8 cellular contexts compared by ENCODE assay signal in the genomic region with DNA sequence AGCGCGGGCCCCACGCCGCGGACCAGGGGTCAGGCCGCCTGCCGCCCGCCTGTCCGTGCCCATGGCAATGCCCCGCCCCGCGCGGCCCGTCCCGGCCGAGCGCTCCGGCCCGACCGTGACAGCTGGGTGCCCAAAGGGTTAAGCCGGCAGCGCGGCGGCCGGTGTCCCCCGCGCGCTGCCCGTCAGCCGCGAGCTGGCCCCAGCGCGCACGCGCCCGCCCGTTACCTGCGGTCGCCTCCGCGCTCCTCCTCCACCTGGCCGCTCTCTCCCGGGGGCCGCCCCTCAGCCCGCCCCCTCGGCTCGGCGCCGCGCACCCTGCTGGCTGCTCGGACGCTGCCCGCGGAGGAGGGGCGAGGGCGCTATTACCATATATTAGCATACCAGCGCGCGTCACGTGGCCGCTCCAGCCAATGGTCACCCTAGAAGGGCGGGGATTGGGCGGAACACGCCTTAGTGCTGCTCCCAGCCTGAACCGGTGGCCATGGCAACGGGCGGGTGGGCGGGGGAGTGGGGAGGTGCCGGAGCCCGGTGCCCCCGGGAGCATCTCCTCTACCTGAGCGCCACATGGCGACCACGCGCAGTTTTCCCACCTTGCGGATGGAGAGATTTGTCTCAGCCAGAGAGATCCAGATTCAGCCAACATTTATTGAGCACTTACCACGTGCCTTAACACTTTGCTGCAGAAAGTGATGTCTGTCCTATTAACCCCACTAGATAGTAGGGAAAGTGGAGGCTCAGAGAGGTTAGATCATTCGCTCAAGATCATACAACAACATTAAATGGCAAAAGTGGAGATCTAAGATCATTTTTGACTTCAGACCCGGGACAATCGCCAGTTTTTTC. TPM values are rescaled to one million over a fixed set of nuclear protein-coding genes. Genes with fewer than 3 reads are reported as not detected.
DNase-seq lines count a peak whose midpoint lies in the region; ATAC-seq and TF ChIP-seq lines count a peak whose summit lies in the region.

TSS of gene PHC2 (minus strand) at position 345 of the 843 bp plus-strand sequence. CDS start 55,556 bp downstream, outside the sequence.

- H3K4me1 Mint-ChIP-seq in activated naive CD8-positive, alpha-beta T cell treated with anti-CD3 and anti-CD28 coated beads, Interleukin-2, amount 10 ng/mL, durations not matched to agents 7 days and 5 days = peaks cover 8% of the 10 kb centered on the region

- 15% methylated on average over 7 of the region's 80 CpGs for WGBS in suprapubic skin

- H3K36me3 Mint-ChIP-seq in activated naive CD8-positive, alpha-beta T cell treated with anti-CD3 and anti-CD28 coated beads, Interleukin-2, amount 10 ng/mL, durations not matched to agents 7 days and 5 days = no peaks in the 10 kb centered on the region

- no peaks in the 10 kb centered on the region for H3K36me3 ChIP-seq in suprapubic skin

- H3K27ac Mint-ChIP-seq in activated naive CD8-positive, alpha-beta T cell treated with anti-CD3 and anti-CD28 coated beads, Interleukin-2, amount 10 ng/mL, durations not matched to agents 7 days and 5 days = no peak within 1 kb of the TSS

- peak within 1 kb of the TSS; percentile 43 for H3K27ac ChIP-seq in suprapubic skin

- POLR2A ChIA-PET in activated naive CD8-positive, alpha-beta T cell treated with anti-CD3 and anti-CD28 coated beads, Interleukin-2, amount 10 ng/mL, durations not matched to agents 7 days and 5 days (lab: Charles Lee) = no interaction called here

- TF ChIP-seq POLR2A in suprapubic skin (IDR thresholded peaks at IDR 0.05) = no peak

- intact Hi-C loops in head of caudate nucleus (cut with DNase I) = loop anchor here (5.0 kb wide), 1 partner anchor 84 kb away; no protein-coding TSS in a partner anchor

- H3K27me3 Mint-ChIP-seq in activated naive CD8-positive, alpha-beta T cell treated with anti-CD3 and anti-CD28 coated beads, Interleukin-2, amount 10 ng/mL, durations not matched to agents 7 days and 5 days = peaks cover 21% of the 10 kb centered on the region

- TF ChIP-seq CTCF in omental fat pad (IDR thresholded peaks at IDR 0.05) (no peak), suprapubic skin (IDR thresholded peaks at IDR 0.05) (peak in 1 of 2 donors; percentile 35)

- peak; percentile 70 for DNase-seq in GM04503 (ENCODE audit: low read depth)
- peak; percentile 97 for DNase-seq in NCI-H1105 treated with DMSO at 0.1 percent for 48 hours (lab: John Stamatoyannopoulos, UW)
- peak; percentile 84 to 92 for DNase-seq in SW 1271 (lab: John Stamatoyannopoulos, UW)
- peak; percentile 89 for DNase-seq in activated naive CD8-positive, alpha-beta T cell treated with anti-CD3 and anti-CD28 coated beads, Interleukin-2, amount 10 ng/mL, durations not matched to agents 7 days and 5 days
- DNase-seq in head of caudate nucleus = peak; percentile 99 to 100 (median 100)
- peak; percentile 96 for DNase-seq in omental fat pad (ENCODE audit: low spot score)
- peak; percentile 98 to 99 for DNase-seq in suprapubic skin (ENCODE audit: low spot score in 2 of 2)

- no peaks in the 10 kb centered on the region for H3K27me3 ChIP-seq in suprapubic skin

- TF ChIP-seq EP300 in suprapubic skin (IDR thresholded peaks at IDR 0.05) = no peak

- peak within 1 kb of the TSS; percentile 81 for H3K4me3 ChIP-seq in suprapubic skin

- H3K9me3 Mint-ChIP-seq in activated naive CD8-positive, alpha-beta T cell treated with anti-CD3 and anti-CD28 coated beads, Interleukin-2, amount 10 ng/mL, durations not matched to agents 7 days and 5 days = no peaks in the 10 kb centered on the region

- no peaks in the 10 kb centered on the region for H3K9me3 ChIP-seq in suprapubic skin

- peak; percentile 83 for ATAC-seq in HG02610 (IDR thresholded peaks at IDR 0.05; ENCODE audit: unreplicated experiment)
- ATAC-seq in activated naive CD8-positive, alpha-beta T cell treated with anti-CD3 and anti-CD28 coated beads, Interleukin-2, amount 10 ng/mL, durations not matched to agents 7 days and 5 days (ENCODE audit: low read depth) = peak; percentile 96
- peak; percentile 91 for ATAC-seq in omental fat pad (ENCODE audit: low FRiP score)

- H3K4me1 ChIP-seq in suprapubic skin = peaks cover 26% of the 10 kb centered on the region

- H3K4me3 Mint-ChIP-seq in activated naive CD8-positive, alpha-beta T cell treated with anti-CD3 and anti-CD28 coated beads, Interleukin-2, amount 10 ng/mL, durations not matched to agents 7 days and 5 days = peak within 1 kb of the TSS; percentile 66

RNA-seq across cellular contexts. Expression of gene PHC2, which starts in this region (rescaled TPM):
- 10 to 100 TPM; 43.0 to 43.7 TPM for total RNA-seq in activated naive CD8-positive, alpha-beta T cell treated with anti-CD3 and anti-CD28 coated beads, Interleukin-2, amount 10 ng/mL, durations not matched to agents 7 days and 5 days
- total RNA-seq in omental fat pad (100 to 1,000 TPM; 109 to 214 (median 150) TPM), suprapubic skin (10 to 100 TPM; 77.8 to 81.3 (median 79.5) TPM)

Comparison
In these comparisons a context has a peak if more than half of its experiments do, and no peak if none do; other contexts are left out.
1. Peak in every context shown above with its lines: DNase-seq, ATAC-seq, H3K4me3 ChIP-seq and H3K27ac ChIP-seq.